9 cellular contexts compared by ENCODE assay signal in the genomic region with DNA sequence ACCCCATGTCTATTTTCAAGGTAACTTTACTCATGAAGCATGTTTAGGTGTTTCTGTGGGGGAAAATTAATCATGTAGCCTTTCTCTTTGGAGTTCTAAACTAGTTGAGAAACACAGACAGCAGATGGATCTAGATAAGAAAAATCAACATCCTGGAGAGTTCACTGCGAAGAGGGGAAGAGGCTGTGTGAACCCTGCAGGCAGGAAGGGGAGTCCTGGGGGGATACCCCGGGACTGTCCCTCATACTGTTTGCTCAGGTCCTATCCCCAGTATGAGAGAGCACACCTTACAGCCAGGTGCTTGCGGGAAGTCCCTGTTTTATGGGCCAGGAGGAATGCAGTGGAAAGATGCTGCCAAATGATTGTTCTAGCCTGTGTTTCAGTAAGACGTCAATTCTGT. TPM values are rescaled to one million over a fixed set of nuclear protein-coding genes. Genes with fewer than 3 reads are reported as not detected.
DNase-seq lines count a peak whose midpoint lies in the region; ATAC-seq and TF ChIP-seq lines count a peak whose summit lies in the region.
"Had no signal": no experiment of that assay in that cellular context is flagged by ENCODE, and none has a peak within 500 bp of the region (broad histone marks: within the 10 kb centered on the region; RNA-seq: fewer than 3 reads in every experiment).

No MANE protein-coding gene starts in this region.

- ATAC-seq in GM21717 (IDR thresholded peaks at IDR 0.05; ENCODE audit: unreplicated experiment) (peak; percentile 69), T-helper 17 cell (peak; percentile 96), lower lobe of right lung (peak; percentile 34 to 63)
- ATAC-seq: Panc1 had no signal

- H3K4me1 ChIP-seq in lower lobe of right lung = peaks cover 67% of the 10 kb centered on the region

- H3K36me3 Mint-ChIP-seq in T-helper 17 cell (ENCODE audit: low read depth) = no peaks in the 10 kb centered on the region

- H3K27ac ChIP-seq in lower lobe of right lung = no peak overlapping the region

- DNase-seq in GM06990 (ENCODE audit: extremely low read depth, insufficient read length) (peak; percentile 29), T-helper 17 cell (no peak), lower lobe of right lung (no peak), AML-193 (lab: John Stamatoyannopoulos, UW) (no peak), posterior cingulate gyrus (no peak), SK-N-DZ (ENCODE audit: low spot score) (no peak), NCI-H226 (no peak)

- H3K4me3 ChIP-seq in GM06990 (replicated peaks; ENCODE audit: low read depth, low read length) (peak overlapping the region; percentile 4; the same call in 1 of the 2 replicates), lower lobe of right lung (no peak overlapping the region)

- peaks cover 72% of the 10 kb centered on the region for H3K4me1 Mint-ChIP-seq in T-helper 17 cell

- peak overlapping the region; percentile 71 for H3K4me3 Mint-ChIP-seq in T-helper 17 cell

- H3K27ac Mint-ChIP-seq in T-helper 17 cell = peak overlapping the region; percentile 94

- H3K27me3 ChIP-seq in GM06990 (replicated peaks; ENCODE audit: control insufficient read depth, insufficient read depth, low read length) (no peaks in the 10 kb centered on the region), lower lobe of right lung (ENCODE audit: low read depth) (no peaks in the 10 kb centered on the region)

- no peaks in the 10 kb centered on the region for H3K27me3 Mint-ChIP-seq in T-helper 17 cell

- intact Hi-C loops in lower lobe of right lung (cut with DNase I) (no loop called here), posterior cingulate gyrus (cut with DNase I) (no loop called here)

- H3K36me3 ChIP-seq in GM06990 (ENCODE audit: control insufficient read depth, insufficient read depth, low read length) = peaks cover 5% of the 10 kb centered on the region
- H3K36me3 ChIP-seq in lower lobe of right lung = peaks cover 7% of the 10 kb centered on the region

- no peak for TF ChIP-seq CTCF in GM06990 (IDR thresholded peaks at IDR 0.05; ENCODE audit: insufficient read depth, low read length, poor library complexity, severe bottlenecking)
- no peak for TF ChIP-seq CTCF in lower lobe of right lung (IDR thresholded peaks at IDR 0.05)

- H3K9me3 ChIP-seq in T-helper 17 cell (ENCODE audit: control insufficient read depth, low read length, poor library complexity, severe bottlenecking) (no peaks in the 10 kb centered on the region), lower lobe of right lung (no peaks in the 10 kb centered on the region)

RNA-seq across cellular contexts. Expression of a gene that starts 32.7 kb away (rescaled TPM):
- total RNA-seq in T-helper 17 cell (10 to 100 TPM; 48.6 to 50.6 TPM), lower lobe of right lung (91.2 TPM)
- 27.3 and 38.4 TPM in 2 replicates for polyA plus RNA-seq in SK-N-DZ (2014; cell fraction: cytosol; rRNA removed)
- polyA plus RNA-seq in SK-N-DZ (2014; cell fraction: nucleus; rRNA removed) = 13.9 and 34.3 TPM in 2 replicates
